9 cellular contexts compared by ENCODE assay signal in the genomic region with DNA sequence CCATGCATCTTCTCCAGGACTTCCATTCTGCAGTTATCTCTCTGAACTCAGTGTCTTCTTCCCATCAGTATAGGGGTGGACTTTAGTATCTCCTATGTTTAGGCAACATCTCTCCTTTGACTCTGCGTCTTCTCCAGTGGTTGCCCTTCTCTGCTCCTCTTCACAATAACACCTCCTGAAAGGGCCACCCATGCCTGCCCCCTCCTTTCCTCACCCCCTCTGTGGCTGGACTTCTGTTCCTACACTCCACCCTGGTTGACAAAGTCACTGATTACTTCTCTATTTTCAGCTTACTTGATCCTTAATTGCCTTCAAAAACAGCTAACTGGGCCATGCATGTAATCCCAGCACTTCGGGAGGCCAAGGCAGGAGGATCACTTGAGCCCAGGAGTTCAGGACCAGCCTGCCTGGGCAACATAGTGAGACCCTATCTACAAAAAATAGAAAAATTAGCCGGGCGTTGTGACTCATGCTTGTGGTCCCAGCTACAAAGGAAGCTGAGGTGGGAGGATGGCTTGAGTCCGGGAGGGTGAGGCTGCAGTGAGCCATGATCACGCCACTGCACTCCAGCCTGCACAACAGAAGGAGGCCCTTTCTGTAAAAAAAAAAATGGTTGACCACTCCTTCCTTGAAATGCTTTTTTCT. TPM values are rescaled to one million over a fixed set of nuclear protein-coding genes. Genes with fewer than 3 reads are reported as not detected.
DNase-seq lines count a peak whose midpoint lies in the region; ATAC-seq and TF ChIP-seq lines count a peak whose summit lies in the region.
"Had no signal": no experiment of that assay in that cellular context is flagged by ENCODE, and none has a peak within 500 bp of the region (broad histone marks: within the 10 kb centered on the region; RNA-seq: fewer than 3 reads in every experiment).

No MANE protein-coding gene starts in this region.

- DNase-seq in ELR (ENCODE audit: low read depth) (peak; percentile 88), M059J (ENCODE audit: low read depth) (peak; percentile 79), mucosa of descending colon (no peak), osteocyte (ENCODE audit: extremely low spot score, unreplicated experiment) (no peak)
- DNase-seq in activated naive CD8-positive, alpha-beta T cell treated with anti-CD3 and anti-CD28 coated beads for 36 hours: peak; percentile 41
- DNase-seq: Karpas-422, left cardiac atrium had no signal

- H3K9me3 Mint-ChIP-seq in activated naive CD8-positive, alpha-beta T cell treated with anti-CD3 and anti-CD28 coated beads for 36 hours: no peaks in the 10 kb centered on the region
- H3K9me3 Mint-ChIP-seq in osteocyte (ENCODE audit: unreplicated experiment): no peaks in the 10 kb centered on the region

- no peak for TF ChIP-seq CTCF in mucosa of descending colon (IDR thresholded peaks at IDR 0.05)
- TF ChIP-seq CTCF in osteocyte (IDR thresholded peaks at IDR 0.05): no peak

- H3K27me3 Mint-ChIP-seq in activated naive CD8-positive, alpha-beta T cell treated with anti-CD3 and anti-CD28 coated beads for 36 hours: no peaks in the 10 kb centered on the region
- no peaks in the 10 kb centered on the region for H3K27me3 Mint-ChIP-seq in osteocyte (ENCODE audit: unreplicated experiment)

- intact Hi-C loops in mucosa of descending colon (cut with DNase I, micrococcal nuclease): no loop called here

- no peak overlapping the region for H3K4me3 Mint-ChIP-seq in activated naive CD8-positive, alpha-beta T cell treated with anti-CD3 and anti-CD28 coated beads for 36 hours
- H3K4me3 Mint-ChIP-seq in osteocyte (ENCODE audit: unreplicated experiment): no peak overlapping the region

- no peaks in the 10 kb centered on the region for H3K36me3 ChIP-seq in mucosa of descending colon (ENCODE audit: low read depth)

- H3K36me3 Mint-ChIP-seq in activated naive CD8-positive, alpha-beta T cell treated with anti-CD3 and anti-CD28 coated beads for 36 hours: peaks cover 49% of the 10 kb centered on the region
- peaks cover 9% of the 10 kb centered on the region for H3K36me3 Mint-ChIP-seq in osteocyte (ENCODE audit: unreplicated experiment)

- no peaks in the 10 kb centered on the region for H3K4me1 ChIP-seq in mucosa of descending colon (ENCODE audit: low read depth)

- peaks cover 28% of the 10 kb centered on the region for H3K4me1 Mint-ChIP-seq in activated naive CD8-positive, alpha-beta T cell treated with anti-CD3 and anti-CD28 coated beads for 36 hours
- H3K4me1 Mint-ChIP-seq in osteocyte (ENCODE audit: unreplicated experiment): no peaks in the 10 kb centered on the region

- no peaks in the 10 kb centered on the region for H3K9me3 ChIP-seq in mucosa of descending colon

- H3K27ac Mint-ChIP-seq in activated naive CD8-positive, alpha-beta T cell treated with anti-CD3 and anti-CD28 coated beads for 36 hours: peak overlapping the region; percentile 0
- no peak overlapping the region for H3K27ac Mint-ChIP-seq in osteocyte (ENCODE audit: unreplicated experiment)

- ATAC-seq in mucosa of descending colon (peak; percentile 8), HG03097 (IDR thresholded peaks at IDR 0.05; ENCODE audit: low FRiP score, unreplicated experiment) (no peak), HG02763 (IDR thresholded peaks at IDR 0.05; ENCODE audit: unreplicated experiment) (no peak)

- H3K4me3 ChIP-seq in mucosa of descending colon: no peak overlapping the region

RNA-seq across cellular contexts. Expression of a gene that starts 13.7 kb away (rescaled TPM):
- total RNA-seq in M059J (2014; rRNA removed; shearing (Covaris generic)): 740 and 865 TPM in 2 replicates
- 100 to 1,000 TPM; 264 to 278 TPM for total RNA-seq in activated naive CD8-positive, alpha-beta T cell treated with anti-CD3 and anti-CD28 coated beads for 36 hours
- 10 to 100 TPM; 15.6 to 54.6 (median 43.9) TPM for total RNA-seq in mucosa of descending colon
- 30.0 and 35.9 TPM in 2 replicates for total RNA-seq in osteocyte

RNA-seq across cellular contexts. Expression of a gene that starts 22.4 kb away (rescaled TPM):
- 21.2 and 44.1 TPM in 2 replicates for total RNA-seq in M059J (2014; rRNA removed; shearing (Covaris generic))
- 10 to 100 TPM; 38.9 to 39.5 TPM for total RNA-seq in activated naive CD8-positive, alpha-beta T cell treated with anti-CD3 and anti-CD28 coated beads for 36 hours
- total RNA-seq in mucosa of descending colon: 10 to 100 TPM; 51.7 to 64.0 (median 61.7) TPM
- total RNA-seq in osteocyte: 59.4 and 62.2 TPM in 2 replicates

Comparison
In these comparisons a context has a peak if more than half of its experiments do, and no peak if none do; other contexts are left out.
1. DNase-seq: peak in ELR (single experiment), M059J (single experiment) and activated naive CD8-positive, alpha-beta T cell treated with anti-CD3 and anti-CD28 coated beads for 36 hours (single experiment); none in mucosa of descending colon (0 of 3) and osteocyte (single experiment).